11 cellular contexts compared by ENCODE assay signal in genomic region chr5:85841653-85842052, GRCh38.
"Had no signal": no experiment of that assay in that cellular context is flagged by ENCODE, and none has a peak within 500 bp of the region (broad histone marks: within the 10 kb centered on the region; RNA-seq: fewer than 3 reads in every experiment).

No MANE protein-coding gene starts in this region.

- H3K27ac ChIP-seq: GM23248, HL-60, KMS-11 had no signal

- DNase-seq: GM23248, GOT3, H7, HFFc6, IMR-90, Karpas-422, KBM-7 had no signal

- H3K36me3 ChIP-seq: HAP-1 had no signal

- H2AFZ ChIP-seq: GM23248 had no signal

- ATAC-seq: HCT116 had no signal

- H3K27ac Mint-ChIP-seq: HFFc6 had no signal

- H3K9ac ChIP-seq: GM23248, KMS-11 had no signal

- H3K9me3 ChIP-seq: HAP-1 had no signal

- H3K4me3 Mint-ChIP-seq: HFFc6 had no signal

- H3K4me2 ChIP-seq: KMS-11 had no signal

- H3K4me3 ChIP-seq: GM23248, HAP-1 had no signal

- H3K4me1 ChIP-seq: HAP-1 had no signal
